In the genomic region with DNA sequence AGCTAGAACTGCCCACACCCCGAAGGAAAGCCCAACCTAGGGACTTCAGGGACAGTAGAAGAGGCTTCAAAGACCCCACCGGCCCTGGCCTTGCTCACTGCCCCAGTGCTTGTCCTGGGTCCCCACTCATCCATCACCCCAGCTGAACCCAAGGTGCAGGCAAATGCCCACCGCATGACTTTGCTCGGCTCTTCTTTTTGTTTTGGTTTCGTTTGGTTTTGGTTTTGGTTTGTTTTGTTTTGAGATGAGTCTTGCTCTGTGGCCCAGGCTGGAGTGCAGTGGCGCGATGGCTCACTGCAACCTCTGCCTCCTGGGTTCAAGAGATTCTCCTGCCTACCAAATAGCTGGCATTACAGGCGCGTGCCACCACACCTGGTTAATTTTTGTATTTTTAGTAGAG, we compare ENCODE assay signal across 8 cellular contexts. TPM values are rescaled to one million over a fixed set of nuclear protein-coding genes. Genes with fewer than 3 reads are reported as not detected.
DNase-seq lines count a peak whose midpoint lies in the region; ATAC-seq and TF ChIP-seq lines count a peak whose summit lies in the region.

No MANE protein-coding gene starts in this region.

- TF ChIP-seq CTCF in GM10266 (IDR thresholded peaks at IDR 0.05; ENCODE audit: control insufficient read depth, insufficient read depth, low read depth, missing control alignments) (no peak), esophagus muscularis mucosa (IDR thresholded peaks at IDR 0.05) (no peak)

- no peak for TF ChIP-seq POLR2A in esophagus muscularis mucosa (IDR thresholded peaks at IDR 0.05; ENCODE audit: low read depth)

- DNase-seq in GM10266 (ENCODE audit: extremely low spot score) (peak; percentile 78), esophagus muscularis mucosa (ENCODE audit: extremely low spot score) (no peak), posterior cingulate gyrus (no peak), cerebellum (ENCODE audit: low spot score) (no peak), caudate nucleus (lab: John Stamatoyannopoulos, UW) (no peak), pons (ENCODE audit: low spot score) (no peak)

- no peaks in the 10 kb centered on the region for H3K36me3 ChIP-seq in KOPT-K1 (ENCODE audit: insufficient read depth, low read length)
- no peaks in the 10 kb centered on the region for H3K36me3 ChIP-seq in esophagus muscularis mucosa

- H3K4me3 ChIP-seq in esophagus muscularis mucosa = no peak overlapping the region

- H3K9me3 ChIP-seq in KOPT-K1 (ENCODE audit: insufficient read depth, low read length, poor library complexity, severe bottlenecking) (no peaks in the 10 kb centered on the region), esophagus muscularis mucosa (no peaks in the 10 kb centered on the region)

- ATAC-seq in GM21529 (IDR thresholded peaks at IDR 0.05; ENCODE audit: unreplicated experiment) = peak; percentile 94

- H3K27ac ChIP-seq in KOPT-K1 (ENCODE audit: low read depth, low read length, poor library complexity, severe bottlenecking) (peak overlapping the region; percentile 52), esophagus muscularis mucosa (replicated peaks in 1 of 4) (peak overlapping the region; percentile 41 to 93 (median 87)), caudate nucleus (ENCODE audit: low read depth, low read length) (no peak overlapping the region)

- WGBS in esophagus muscularis mucosa = 84% methylated on average over 8 of the region's 9 CpGs

- no peaks in the 10 kb centered on the region for H3K27me3 ChIP-seq in esophagus muscularis mucosa

- H3K4me1 ChIP-seq in esophagus muscularis mucosa = peaks cover 92 to 100% (median 99%) of the 10 kb centered on the region in 4 donors

- intact Hi-C loops in esophagus muscularis mucosa (cut with DNase I) = no loop called here
- intact Hi-C loops in posterior cingulate gyrus (cut with DNase I) = no loop called here

- no peak for TF ChIP-seq EP300 in esophagus muscularis mucosa (IDR thresholded peaks at IDR 0.05)

RNA-seq across cellular contexts. Expression of a gene that starts 9.0 kb away (rescaled TPM):
- total RNA-seq in esophagus muscularis mucosa (10 to 100 TPM; 17.9 to 48.7 (median 30.8) TPM), cerebellum (11.3 TPM)

RNA-seq across cellular contexts. Expression of a gene that starts 49.9 kb away (rescaled TPM):
- total RNA-seq in esophagus muscularis mucosa (1 to 10 TPM; 4.2 to 9.1 (median 5.9) TPM), cerebellum (4.3 TPM)
